Comparison of ENCODE assay signal across 8 cellular contexts in the genomic region with DNA sequence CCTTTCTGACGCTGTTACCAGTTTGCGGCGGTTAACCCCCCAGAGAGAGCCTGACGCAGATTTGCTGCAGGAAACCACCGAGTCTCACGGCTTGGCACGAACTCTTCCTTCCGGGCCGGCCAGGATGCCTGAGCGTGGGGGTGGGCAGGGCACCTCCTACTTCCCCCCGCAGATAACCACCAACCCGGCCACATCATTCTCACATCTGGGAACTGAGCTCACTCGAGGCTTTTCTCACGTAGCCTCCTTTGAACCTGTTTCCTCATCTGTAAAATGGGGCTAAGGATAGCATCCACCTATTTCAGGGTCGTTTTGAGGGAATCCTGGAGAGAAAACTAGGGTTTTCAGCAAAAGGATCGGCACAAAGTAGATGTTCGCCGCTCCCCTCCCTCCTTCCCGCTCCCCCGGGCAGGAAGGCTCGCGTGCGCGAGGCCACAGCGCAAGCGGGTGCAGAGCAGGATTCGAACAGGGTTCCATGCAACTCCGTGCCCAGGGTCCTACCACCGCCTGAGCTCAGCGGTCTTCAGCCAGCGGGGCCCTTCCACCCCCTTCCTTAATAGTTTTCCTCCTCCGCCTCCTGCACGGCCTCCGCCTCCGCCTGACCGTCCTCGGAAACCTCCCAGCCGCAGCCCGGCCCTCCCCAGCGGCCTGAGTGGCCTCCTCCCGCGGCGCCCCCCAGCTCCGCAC. TPM values are rescaled to one million over a fixed set of nuclear protein-coding genes. Genes with fewer than 3 reads are reported as not detected.
DNase-seq lines count a peak whose midpoint lies in the region; ATAC-seq and TF ChIP-seq lines count a peak whose summit lies in the region.

No MANE protein-coding gene starts in this region.

- ATAC-seq in GM18861 (IDR thresholded peaks at IDR 0.05; ENCODE audit: unreplicated experiment) = peak; percentile 47
- ATAC-seq in HG03060 (IDR thresholded peaks at IDR 0.05; ENCODE audit: low read depth, unreplicated experiment) = peak; percentile 44
- ATAC-seq in RWPE2 (ENCODE audit: low read depth) = peak; percentile 30

- intact Hi-C loops in transverse colon (cut with DNase I; ENCODE audit: low total_unique reads) = no loop called here

- peaks cover 34% of the 10 kb centered on the region for H3K4me1 ChIP-seq in RWPE2 (ENCODE audit: insufficient read depth, poor library complexity, severe bottlenecking)
- peaks cover 7% of the 10 kb centered on the region for H3K4me1 ChIP-seq in parathyroid adenoma
- H3K4me1 ChIP-seq in transverse colon = peaks cover 7 to 26% (median 13%) of the 10 kb centered on the region in 4 donors

- H3K9ac ChIP-seq in parathyroid adenoma = peak overlapping the region; percentile 31

- DNase-seq in RWPE2 (ENCODE audit: low spot score) (no peak), activated gamma-delta T cell (lab: John Stamatoyannopoulos, UW) (peak; percentile 71), globus pallidus (ENCODE audit: low spot score) (peak; percentile 57), transverse colon (peak; percentile 91), NCI-H510A treated with DMSO at 0.1 percent for 48 hours (lab: John Stamatoyannopoulos, UW) (no peak)

- in situ Hi-C loops in transverse colon (cut with MboI; ENCODE audit: low pct_ligation_motif_present in 1 of 4, low pct_unique_long_range_greater_than_20kb in 1 of 4, low sequenced_read_pairs in 3 of 4) = no loop called here

- WGBS in transverse colon (ENCODE audit: low coverage in 1 of 2), 2 donors = 6% methylated on average over 44 of the region's 44 CpGs; no CpG with 5 or more reads in 1 of the 2 donors

- H3K4me3 ChIP-seq in RWPE2 (ENCODE audit: severe bottlenecking) = peak overlapping the region; percentile 34
- H3K4me3 ChIP-seq in parathyroid adenoma (ENCODE audit: low read depth, low read length) = peak overlapping the region; percentile 93
- H3K4me3 ChIP-seq in transverse colon = peak overlapping the region; percentile 49 to 75 (median 58)

- peak overlapping the region; percentile 93 for H2AFZ ChIP-seq in parathyroid adenoma

- no peaks in the 10 kb centered on the region for H3K9me3 ChIP-seq in RWPE2 (ENCODE audit: severe bottlenecking)
- H3K9me3 ChIP-seq in parathyroid adenoma (ENCODE audit: control insufficient read depth, low read length) = no peaks in the 10 kb centered on the region
- H3K9me3 ChIP-seq in transverse colon = no peaks in the 10 kb centered on the region

- peak overlapping the region; percentile 94 for H3K27ac ChIP-seq in RWPE2 (ENCODE audit: poor library complexity, severe bottlenecking)
- peak overlapping the region; percentile 73 for H3K27ac ChIP-seq in parathyroid adenoma
- peak overlapping the region; percentile 87 to 96 (median 90) for H3K27ac ChIP-seq in transverse colon

- peak overlapping the region; percentile 100 for H3K4me2 ChIP-seq in parathyroid adenoma (ENCODE audit: low read length)

- peak; percentile 88 for TF ChIP-seq EP300 in transverse colon (IDR thresholded peaks at IDR 0.05; ENCODE audit: low read depth)

- no peak for TF ChIP-seq CTCF in RWPE2 (IDR thresholded peaks at IDR 0.05; ENCODE audit: poor library complexity, severe bottlenecking)
- no peak for TF ChIP-seq CTCF in parathyroid adenoma (IDR thresholded peaks at IDR 0.05)
- no peak for TF ChIP-seq CTCF in transverse colon (IDR thresholded peaks at IDR 0.05)

- 0 out of 2 replicates have a peak, but pooled peaks cover 6% of the 10 kb centered on the region for H3K36me3 ChIP-seq in RWPE2 (ENCODE audit: low read depth)
- H3K36me3 ChIP-seq in parathyroid adenoma (ENCODE audit: control insufficient read depth, insufficient read depth, low read length) = no peaks in the 10 kb centered on the region
- no peaks in the 10 kb centered on the region for H3K36me3 ChIP-seq in transverse colon

- no peaks in the 10 kb centered on the region for H3K27me3 ChIP-seq in RWPE2 (ENCODE audit: insufficient read depth, poor library complexity, severe bottlenecking)
- no peaks in the 10 kb centered on the region for H3K27me3 ChIP-seq in parathyroid adenoma (ENCODE audit: control insufficient read depth, insufficient read depth, low read length)
- no peaks in the 10 kb centered on the region for H3K27me3 ChIP-seq in transverse colon

- TF ChIP-seq POLR2A in transverse colon (IDR thresholded peaks at IDR 0.05) = no peak

- no peaks in the 10 kb centered on the region for H3K79me2 ChIP-seq in parathyroid adenoma

RNA-seq across cellular contexts. Expression of a gene that starts 23.7 kb away (rescaled TPM):
- 100 to 1,000 TPM in 3 of 4 donors, 10 to 100 TPM in 1; 64.5 to 356 (median 150) TPM for total RNA-seq in transverse colon

RNA-seq across cellular contexts. Expression of a gene that starts 57.3 kb away (rescaled TPM):
- 10 to 100 TPM; 33.7 to 69.2 (median 38.0) TPM for total RNA-seq in transverse colon

Comparison
In these comparisons a context has a peak if more than half of its experiments do, and no peak if none do; other contexts are left out.
1. DNase-seq: peak in activated gamma-delta T cell (single experiment), globus pallidus (single experiment) and transverse colon (single experiment); none in RWPE2 (single experiment) and NCI-H510A treated with DMSO at 0.1 percent for 48 hours (single experiment).
2. H3K4me3 ChIP-seq: peak in every context shown above with its lines; median percentile 93 in parathyroid adenoma; 58 in transverse colon; 34 in RWPE2.
3. Peak in every context shown above with its lines, with median percentiles within 50 percentile points of each other: ATAC-seq and H3K27ac ChIP-seq.